ENCODE assay signal across 8 cellular contexts in the genomic region with DNA sequence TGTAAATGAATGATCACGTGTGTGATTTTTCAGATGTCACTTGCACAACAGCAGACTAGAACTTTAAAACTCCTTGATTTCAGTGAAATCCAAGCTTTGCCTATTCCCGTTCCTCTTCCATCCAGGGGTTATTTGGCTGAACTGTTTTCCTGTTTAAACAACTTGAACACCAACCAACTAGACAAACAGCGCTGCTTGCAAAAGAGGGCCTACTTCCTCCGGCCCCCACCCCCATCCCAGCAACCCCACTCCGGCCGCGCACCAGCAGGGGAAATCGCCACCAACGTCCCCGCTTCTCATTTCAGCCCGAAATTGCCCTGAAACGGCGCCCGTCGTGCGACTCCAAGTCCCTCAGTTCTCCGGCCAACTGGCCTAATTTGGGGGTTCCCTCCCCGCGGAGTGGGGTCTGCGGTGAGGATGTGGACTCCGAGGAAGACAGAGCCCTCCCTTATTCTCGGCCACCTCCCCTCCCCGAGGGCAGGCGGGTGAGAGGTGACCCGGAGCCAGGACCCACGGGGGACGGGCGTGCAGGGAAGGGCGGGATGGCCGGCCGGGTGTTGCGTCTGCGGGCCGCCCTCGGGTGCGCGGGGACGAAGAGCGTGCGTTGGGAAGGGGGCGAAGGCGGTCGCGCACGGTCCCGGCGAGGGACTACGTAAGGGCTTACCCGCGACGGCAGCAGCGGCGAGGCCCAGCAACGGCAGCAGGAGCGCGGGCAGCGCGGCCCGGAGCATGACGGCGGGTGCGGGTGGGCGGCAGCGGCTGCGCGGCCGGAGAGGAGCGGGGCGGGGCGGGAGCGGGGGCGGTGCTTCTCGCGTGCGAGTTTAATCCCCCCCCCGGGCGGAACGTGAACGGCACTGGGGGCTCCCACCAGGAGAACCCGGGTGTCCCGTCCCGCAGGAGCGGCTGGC. TPM values are rescaled to one million over a fixed set of nuclear protein-coding genes. Genes with fewer than 3 reads are reported as not detected.
DNase-seq lines count a peak whose midpoint lies in the region; ATAC-seq and TF ChIP-seq lines count a peak whose summit lies in the region.

A gene with protein sequence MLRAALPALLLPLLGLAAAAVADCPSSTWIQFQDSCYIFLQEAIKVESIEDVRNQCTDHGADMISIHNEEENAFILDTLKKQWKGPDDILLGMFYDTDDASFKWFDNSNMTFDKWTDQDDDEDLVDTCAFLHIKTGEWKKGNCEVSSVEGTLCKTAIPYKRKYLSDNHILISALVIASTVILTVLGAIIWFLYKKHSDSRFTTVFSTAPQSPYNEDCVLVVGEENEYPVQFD (minus strand): TSS at position 741 of the 908 bp plus-strand sequence. CDS start 10 bp downstream, at position 731.

- DNase-seq in NCI-H2081 (lab: John Stamatoyannopoulos, UW) (peak; percentile 36 to 39), NCI-H2081 treated with DMSO at 0.1 percent for 48 hours (lab: John Stamatoyannopoulos, UW) (no peak), NOMO-1 (lab: John Stamatoyannopoulos, UW; ENCODE audit: unreplicated experiment in 2 of 2) (peak; percentile 46 to 53), tibial artery (peak; percentile 68 to 88)
- peak; percentile 16 for DNase-seq in activated gamma-delta T cell treated with anti-CD3 and anti-CD28 coated beads, Interleukin-2, amount 50 U/mL, for 16 hours (ENCODE audit: low read depth)

- no peaks in the 10 kb centered on the region for H3K9me3 ChIP-seq in gastroesophageal sphincter
- H3K9me3 ChIP-seq in neuron (ENCODE audit: low read length) = no peaks in the 10 kb centered on the region
- no peaks in the 10 kb centered on the region for H3K9me3 ChIP-seq in tibial artery

- H3K4me3 ChIP-seq in gastroesophageal sphincter (peak within 1 kb of the TSS; percentile 70 to 77), neuron (ENCODE audit: low read length) (peak within 1 kb of the TSS; percentile 26), tibial artery (peak within 1 kb of the TSS; percentile 63 to 70)

- H3K4me1 ChIP-seq in gastroesophageal sphincter (peaks cover 0 to 35% (median 0%) of the 10 kb centered on the region in 3 donors), neuron (ENCODE audit: insufficient read depth, low read length) (no peaks in the 10 kb centered on the region), tibial artery (peaks cover 0 to 35% (median 9%) of the 10 kb centered on the region in 4 donors)

- peak in 1 of 2 donors; percentile 53 for TF ChIP-seq POLR2A in gastroesophageal sphincter (IDR thresholded peaks at IDR 0.05)

- no peak for TF ChIP-seq EP300 in gastroesophageal sphincter (IDR thresholded peaks at IDR 0.05)

- WGBS in gastroesophageal sphincter (ENCODE audit: low coverage in 1 of 2), 2 donors = 0% methylated on average over 8 to 10 of the region's 83 CpGs

- H3K36me3 ChIP-seq in gastroesophageal sphincter (no peaks in the 10 kb centered on the region), neuron (ENCODE audit: insufficient read depth, low read length) (no peaks in the 10 kb centered on the region), tibial artery (no peaks in the 10 kb centered on the region)

- TF ChIP-seq CTCF in gastroesophageal sphincter (IDR thresholded peaks at IDR 0.05) (no peak), tibial artery (IDR thresholded peaks at IDR 0.05) (peak in 1 of 2 experiments; percentile 12)

- H3K27me3 ChIP-seq in gastroesophageal sphincter (no peaks in the 10 kb centered on the region), neuron (ENCODE audit: insufficient read depth, low read length) (peaks cover 18% of the 10 kb centered on the region), tibial artery (no peaks in the 10 kb centered on the region)

- peak within 1 kb of the TSS; percentile 20 for H2AFZ ChIP-seq in neuron (ENCODE audit: low read depth, low read length)

- H3K27ac ChIP-seq in gastroesophageal sphincter (peak within 1 kb of the TSS; percentile 10 to 84 (median 80)), tibial artery (peak within 1 kb of the TSS; percentile 75 to 83)

- ATAC-seq in HG02588 (IDR thresholded peaks at IDR 0.05; ENCODE audit: unreplicated experiment) (peak; percentile 55), gastroesophageal sphincter (peak; percentile 88)

- intact Hi-C loops in tibial artery (cut with DNase I; ENCODE audit: low total_unique reads) = loop anchor here (10.0 kb wide), 1 partner anchor 183 kb away; a partner anchor contains a TSS

RNA-seq across cellular contexts. Expression of the gene that starts here (rescaled TPM):
- 10 to 100 TPM; 19.0 to 60.0 (median 38.5) TPM for total RNA-seq in gastroesophageal sphincter
